Comparison of ENCODE assay signal across 1 cellular context in the genomic region with DNA sequence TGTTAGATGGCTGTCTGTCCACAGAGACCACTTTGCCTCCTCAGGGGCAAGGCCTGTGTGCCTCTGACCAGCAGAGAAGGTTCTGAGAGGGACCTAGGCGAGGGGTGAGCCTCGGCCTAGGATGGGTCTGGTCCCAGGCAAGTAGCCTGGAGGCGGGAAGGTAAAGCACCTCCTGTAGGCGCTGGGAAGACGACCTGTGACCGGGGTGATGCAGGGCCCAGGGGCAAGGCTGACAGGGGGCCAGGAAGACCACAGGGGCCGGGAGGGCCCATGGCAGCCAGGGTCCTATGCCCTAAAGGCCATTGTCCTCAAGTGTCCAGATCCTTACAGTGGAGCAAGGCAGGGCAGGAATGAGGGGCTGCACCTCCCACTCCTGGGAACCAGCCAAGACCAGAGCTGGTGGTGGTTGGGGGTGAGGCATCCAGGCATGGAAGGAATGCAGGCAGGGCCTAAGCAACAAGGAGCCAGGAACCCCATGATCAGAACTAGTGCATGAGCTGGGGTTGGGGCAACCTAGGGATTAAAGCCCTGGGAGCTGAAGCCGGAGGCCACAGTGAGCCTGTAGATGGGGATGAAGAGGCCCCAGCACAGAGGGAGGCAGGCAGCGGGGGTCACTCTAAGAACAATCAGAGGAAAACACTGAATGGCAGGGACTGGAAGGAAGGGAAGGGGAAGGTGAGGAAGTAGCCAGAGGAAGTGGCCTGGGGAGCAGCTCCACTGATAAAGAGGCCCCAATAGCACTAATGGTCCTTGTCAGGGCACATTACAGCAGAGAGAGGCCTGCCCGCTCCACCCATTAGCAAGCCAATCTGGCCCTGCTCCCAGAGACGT.
TF ChIP-seq lines count a peak whose summit lies in the region.

No MANE protein-coding gene starts in this region.

TF ChIP-seq in GM23338, 12 proteins besides CTCF, POLR2A, EP300 and RAD21:
- TF ChIP-seq POLR2AphosphoS5 (IDR thresholded peaks at IDR 0.05; ENCODE audit: low read depth) (no peak), ZNF331 (CRISPR knock-in tag; IDR thresholded peaks at IDR 0.05; ENCODE audit: low read depth) (no peak), EZH2phosphoT487 (IDR thresholded peaks at IDR 0.05; ENCODE audit: unreplicated experiment) (no peak), STAT1 (IDR thresholded peaks at IDR 0.05; ENCODE audit: unreplicated experiment) (no peak), NANOG (IDR thresholded peaks at IDR 0.05; ENCODE audit: borderline replicate concordance) (no peak), JUNB (IDR thresholded peaks at IDR 0.05; ENCODE audit: unreplicated experiment) (no peak), EZH2 (IDR thresholded peaks at IDR 0.05; ENCODE audit: low read depth, unreplicated experiment) (no peak), CREB1 (CRISPR knock-in tag; IDR thresholded peaks at IDR 0.05; ENCODE audit: low read depth) (no peak), ZNF114 (CRISPR knock-in tag; IDR thresholded peaks at IDR 0.05) (no peak)
- TF ChIP-seq, protein P1, sequence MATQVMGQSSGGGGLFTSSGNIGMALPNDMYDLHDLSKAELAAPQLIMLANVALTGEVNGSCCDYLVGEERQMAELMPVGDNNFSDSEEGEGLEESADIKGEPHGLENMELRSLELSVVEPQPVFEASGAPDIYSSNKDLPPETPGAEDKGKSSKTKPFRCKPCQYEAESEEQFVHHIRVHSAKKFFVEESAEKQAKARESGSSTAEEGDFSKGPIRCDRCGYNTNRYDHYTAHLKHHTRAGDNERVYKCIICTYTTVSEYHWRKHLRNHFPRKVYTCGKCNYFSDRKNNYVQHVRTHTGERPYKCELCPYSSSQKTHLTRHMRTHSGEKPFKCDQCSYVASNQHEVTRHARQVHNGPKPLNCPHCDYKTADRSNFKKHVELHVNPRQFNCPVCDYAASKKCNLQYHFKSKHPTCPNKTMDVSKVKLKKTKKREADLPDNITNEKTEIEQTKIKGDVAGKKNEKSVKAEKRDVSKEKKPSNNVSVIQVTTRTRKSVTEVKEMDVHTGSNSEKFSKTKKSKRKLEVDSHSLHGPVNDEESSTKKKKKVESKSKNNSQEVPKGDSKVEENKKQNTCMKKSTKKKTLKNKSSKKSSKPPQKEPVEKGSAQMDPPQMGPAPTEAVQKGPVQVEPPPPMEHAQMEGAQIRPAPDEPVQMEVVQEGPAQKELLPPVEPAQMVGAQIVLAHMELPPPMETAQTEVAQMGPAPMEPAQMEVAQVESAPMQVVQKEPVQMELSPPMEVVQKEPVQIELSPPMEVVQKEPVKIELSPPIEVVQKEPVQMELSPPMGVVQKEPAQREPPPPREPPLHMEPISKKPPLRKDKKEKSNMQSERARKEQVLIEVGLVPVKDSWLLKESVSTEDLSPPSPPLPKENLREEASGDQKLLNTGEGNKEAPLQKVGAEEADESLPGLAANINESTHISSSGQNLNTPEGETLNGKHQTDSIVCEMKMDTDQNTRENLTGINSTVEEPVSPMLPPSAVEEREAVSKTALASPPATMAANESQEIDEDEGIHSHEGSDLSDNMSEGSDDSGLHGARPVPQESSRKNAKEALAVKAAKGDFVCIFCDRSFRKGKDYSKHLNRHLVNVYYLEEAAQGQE (IDR thresholded peaks at IDR 0.05; ENCODE audit: unreplicated experiment): no peak
- TF ChIP-seq, protein P2, sequence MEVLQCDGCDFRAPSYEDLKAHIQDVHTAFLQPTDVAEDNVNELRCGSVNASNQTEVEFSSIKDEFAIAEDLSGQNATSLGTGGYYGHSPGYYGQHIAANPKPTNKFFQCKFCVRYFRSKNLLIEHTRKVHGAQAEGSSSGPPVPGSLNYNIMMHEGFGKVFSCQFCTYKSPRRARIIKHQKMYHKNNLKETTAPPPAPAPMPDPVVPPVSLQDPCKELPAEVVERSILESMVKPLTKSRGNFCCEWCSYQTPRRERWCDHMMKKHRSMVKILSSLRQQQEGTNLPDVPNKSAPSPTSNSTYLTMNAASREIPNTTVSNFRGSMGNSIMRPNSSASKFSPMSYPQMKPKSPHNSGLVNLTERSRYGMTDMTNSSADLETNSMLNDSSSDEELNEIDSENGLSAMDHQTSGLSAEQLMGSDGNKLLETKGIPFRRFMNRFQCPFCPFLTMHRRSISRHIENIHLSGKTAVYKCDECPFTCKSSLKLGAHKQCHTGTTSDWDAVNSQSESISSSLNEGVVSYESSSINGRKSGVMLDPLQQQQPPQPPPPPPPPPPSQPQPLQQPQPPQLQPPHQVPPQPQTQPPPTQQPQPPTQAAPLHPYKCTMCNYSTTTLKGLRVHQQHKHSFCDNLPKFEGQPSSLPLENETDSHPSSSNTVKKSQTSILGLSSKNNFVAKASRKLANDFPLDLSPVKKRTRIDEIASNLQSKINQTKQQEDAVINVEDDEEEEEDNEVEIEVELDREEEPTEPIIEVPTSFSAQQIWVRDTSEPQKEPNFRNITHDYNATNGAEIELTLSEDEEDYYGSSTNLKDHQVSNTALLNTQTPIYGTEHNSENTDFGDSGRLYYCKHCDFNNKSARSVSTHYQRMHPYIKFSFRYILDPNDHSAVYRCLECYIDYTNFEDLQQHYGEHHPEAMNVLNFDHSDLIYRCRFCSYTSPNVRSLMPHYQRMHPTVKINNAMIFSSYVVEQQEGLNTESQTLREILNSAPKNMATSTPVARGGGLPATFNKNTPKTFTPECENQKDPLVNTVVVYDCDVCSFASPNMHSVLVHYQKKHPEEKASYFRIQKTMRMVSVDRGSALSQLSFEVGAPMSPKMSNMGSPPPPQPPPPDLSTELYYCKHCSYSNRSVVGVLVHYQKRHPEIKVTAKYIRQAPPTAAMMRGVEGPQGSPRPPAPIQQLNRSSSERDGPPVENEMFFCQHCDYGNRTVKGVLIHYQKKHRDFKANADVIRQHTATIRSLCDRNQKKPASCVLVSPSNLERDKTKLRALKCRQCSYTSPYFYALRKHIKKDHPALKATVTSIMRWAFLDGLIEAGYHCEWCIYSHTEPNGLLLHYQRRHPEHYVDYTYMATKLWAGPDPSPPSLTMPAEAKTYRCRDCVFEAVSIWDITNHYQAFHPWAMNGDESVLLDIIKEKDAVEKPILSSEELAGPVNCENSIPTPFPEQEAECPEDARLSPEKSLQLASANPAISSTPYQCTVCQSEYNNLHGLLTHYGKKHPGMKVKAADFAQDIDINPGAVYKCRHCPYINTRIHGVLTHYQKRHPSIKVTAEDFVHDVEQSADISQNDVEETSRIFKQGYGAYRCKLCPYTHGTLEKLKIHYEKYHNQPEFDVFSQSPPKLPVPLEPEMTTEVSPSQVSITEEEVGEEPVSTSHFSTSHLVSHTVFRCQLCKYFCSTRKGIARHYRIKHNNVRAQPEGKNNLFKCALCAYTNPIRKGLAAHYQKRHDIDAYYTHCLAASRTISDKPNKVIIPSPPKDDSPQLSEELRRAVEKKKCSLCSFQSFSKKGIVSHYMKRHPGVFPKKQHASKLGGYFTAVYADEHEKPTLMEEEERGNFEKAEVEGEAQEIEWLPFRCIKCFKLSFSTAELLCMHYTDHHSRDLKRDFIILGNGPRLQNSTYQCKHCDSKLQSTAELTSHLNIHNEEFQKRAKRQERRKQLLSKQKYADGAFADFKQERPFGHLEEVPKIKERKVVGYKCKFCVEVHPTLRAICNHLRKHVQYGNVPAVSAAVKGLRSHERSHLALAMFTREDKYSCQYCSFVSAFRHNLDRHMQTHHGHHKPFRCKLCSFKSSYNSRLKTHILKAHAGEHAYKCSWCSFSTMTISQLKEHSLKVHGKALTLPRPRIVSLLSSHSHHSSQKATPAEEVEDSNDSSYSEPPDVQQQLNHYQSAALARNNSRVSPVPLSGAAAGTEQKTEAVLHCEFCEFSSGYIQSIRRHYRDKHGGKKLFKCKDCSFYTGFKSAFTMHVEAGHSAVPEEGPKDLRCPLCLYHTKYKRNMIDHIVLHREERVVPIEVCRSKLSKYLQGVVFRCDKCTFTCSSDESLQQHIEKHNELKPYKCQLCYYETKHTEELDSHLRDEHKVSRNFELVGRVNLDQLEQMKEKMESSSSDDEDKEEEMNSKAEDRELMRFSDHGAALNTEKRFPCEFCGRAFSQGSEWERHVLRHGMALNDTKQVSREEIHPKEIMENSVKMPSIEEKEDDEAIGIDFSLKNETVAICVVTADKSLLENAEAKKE (CRISPR knock-in tag; IDR thresholded peaks at IDR 0.05): no peak
- TF ChIP-seq, protein P3, sequence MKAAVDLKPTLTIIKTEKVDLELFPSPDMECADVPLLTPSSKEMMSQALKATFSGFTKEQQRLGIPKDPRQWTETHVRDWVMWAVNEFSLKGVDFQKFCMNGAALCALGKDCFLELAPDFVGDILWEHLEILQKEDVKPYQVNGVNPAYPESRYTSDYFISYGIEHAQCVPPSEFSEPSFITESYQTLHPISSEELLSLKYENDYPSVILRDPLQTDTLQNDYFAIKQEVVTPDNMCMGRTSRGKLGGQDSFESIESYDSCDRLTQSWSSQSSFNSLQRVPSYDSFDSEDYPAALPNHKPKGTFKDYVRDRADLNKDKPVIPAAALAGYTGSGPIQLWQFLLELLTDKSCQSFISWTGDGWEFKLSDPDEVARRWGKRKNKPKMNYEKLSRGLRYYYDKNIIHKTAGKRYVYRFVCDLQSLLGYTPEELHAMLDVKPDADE (IDR thresholded peaks at IDR 0.05): no peak
